19 cellular contexts compared by ENCODE assay signal in the genomic region with DNA sequence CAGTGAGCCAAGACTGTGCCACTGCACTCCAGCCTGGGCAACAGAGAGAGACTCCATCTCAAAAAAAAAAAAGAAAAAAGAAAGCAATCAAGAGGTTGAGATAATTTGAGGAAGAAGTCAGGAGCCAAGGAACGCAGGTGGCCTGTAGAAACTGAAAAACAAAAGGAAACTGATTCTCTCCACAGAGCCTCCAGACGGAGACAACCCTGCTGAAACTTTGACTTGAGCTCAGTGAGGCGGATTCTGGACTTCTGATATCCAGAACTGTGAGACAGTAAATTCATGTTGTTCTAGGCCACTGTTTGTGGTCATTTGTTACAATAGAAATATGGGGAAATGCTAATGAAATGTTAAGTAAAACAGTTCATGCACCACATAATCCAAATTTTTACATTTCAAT. TPM values are rescaled to one million over a fixed set of nuclear protein-coding genes. Genes with fewer than 3 reads are reported as not detected.
DNase-seq lines count a peak whose midpoint lies in the region; ATAC-seq and TF ChIP-seq lines count a peak whose summit lies in the region.
"Had no signal": no experiment of that assay in that cellular context is flagged by ENCODE, and none has a peak within 500 bp of the region (broad histone marks: within the 10 kb centered on the region; RNA-seq: fewer than 3 reads in every experiment).

No MANE protein-coding gene starts in this region.

- H3K4me1 ChIP-seq in OCI-LY7 (ENCODE audit: insufficient read depth, low read length, poor library complexity, severe bottlenecking) (peaks cover 23% of the 10 kb centered on the region), foreskin keratinocyte (no peaks in the 10 kb centered on the region)

- CTCF ChIA-PET in activated CD8-positive, alpha-beta T cell treated with anti-CD3 and anti-CD28 coated beads, Interleukin-2, amount 10 ng/mL, durations not matched to agents 7 days and 5 days (lab: Charles Lee), result interaction anchor here (1.5 to 2.2 kb wide), 3 partner anchors 11 to 76 kb away, joined by 3 to 6 read pairs (median 5); no protein-coding TSS in a partner anchor
- CTCF ChIA-PET in activated CD8-positive, alpha-beta T cell treated with anti-CD3 and anti-CD28 coated beads for 36 hours (lab: Charles Lee), result interaction anchor here (0.9 to 1.9 kb wide), 4 partner anchors 11 to 155 kb away, joined by 3 to 7 read pairs (median 4); a partner anchor contains a TSS
- CTCF ChIA-PET in OCI-LY7 (lab: Charles Lee; ENCODE audit: unreplicated experiment), result interaction anchor here (1.0 kb wide), 1 partner anchor 75 kb away, joined by 3 read pairs; a partner anchor contains a TSS

- H3K27ac ChIP-seq in OCI-LY7 (ENCODE audit: low read depth, low read length, poor library complexity, severe bottlenecking), result no peak overlapping the region
- H3K27ac ChIP-seq in foreskin keratinocyte, result no peak overlapping the region
- H3K27ac ChIP-seq: SJSA1 had no signal

- H4K20me1 ChIP-seq in OCI-LY7 (ENCODE audit: insufficient read depth, low read length), result peaks cover 14% of the 10 kb centered on the region

- H3K79me2 ChIP-seq in OCI-LY7 (ENCODE audit: insufficient read depth, low read depth, low read length), result peaks cover 85% of the 10 kb centered on the region

- no peak overlapping the region for H2AFZ ChIP-seq in OCI-LY7 (ENCODE audit: low read length)

- H3K4me1 Mint-ChIP-seq in activated CD8-positive, alpha-beta T cell treated with anti-CD3 and anti-CD28 coated beads, Interleukin-2, amount 10 ng/mL, durations not matched to agents 7 days and 5 days (ENCODE audit: low read depth), result peaks cover 10% of the 10 kb centered on the region
- peaks cover 55% of the 10 kb centered on the region for H3K4me1 Mint-ChIP-seq in activated CD8-positive, alpha-beta T cell treated with anti-CD3 and anti-CD28 coated beads for 36 hours (ENCODE audit: low read depth)
- H3K4me1 Mint-ChIP-seq in progenitor cell of endocrine pancreas (ENCODE audit: low read depth), result peaks cover 6% of the 10 kb centered on the region

- TF ChIP-seq CTCF in activated CD8-positive, alpha-beta T cell treated with anti-CD3 and anti-CD28 coated beads for 36 hours (IDR thresholded peaks at IDR 0.05), result no peak
- no peak for TF ChIP-seq CTCF in GM12865 (IDR thresholded peaks at IDR 0.05; ENCODE audit: insufficient read depth, low read depth, low read length, missing control alignments)
- no peak for TF ChIP-seq CTCF in OCI-LY7 (conservative IDR thresholded peaks at IDR 0.05; ENCODE audit: low read length)
- TF ChIP-seq CTCF in progenitor cell of endocrine pancreas (IDR thresholded peaks at IDR 0.05; ENCODE audit: unreplicated experiment), result no peak
- no peak for TF ChIP-seq CTCF in foreskin keratinocyte (conservative IDR thresholded peaks at IDR 0.05)

- POLR2A ChIA-PET in activated CD8-positive, alpha-beta T cell treated with anti-CD3 and anti-CD28 coated beads, Interleukin-2, amount 10 ng/mL, durations not matched to agents 7 days and 5 days (lab: Charles Lee), result interaction anchor here (1.2 kb wide), 1 partner anchor 28 kb away, joined by 3 read pairs; no protein-coding TSS in a partner anchor
- POLR2A ChIA-PET in activated CD8-positive, alpha-beta T cell treated with anti-CD3 and anti-CD28 coated beads for 36 hours (lab: Charles Lee), result interaction anchor here (1.1 kb wide), 2 partner anchors 12 to 34 kb away, joined by 3 read pairs; a partner anchor contains a TSS
- POLR2A ChIA-PET in OCI-LY7 (lab: Charles Lee), result interaction anchor here (0.7 to 1.9 kb wide), 2 partner anchors 10 to 12 kb away, joined by 3 to 5 read pairs; no protein-coding TSS in a partner anchor

- H3K4me3 ChIP-seq in GM12865 (ENCODE audit: low read depth, low read length) (no peak overlapping the region), OCI-LY7 (ENCODE audit: low read depth, low read length, poor library complexity, severe bottlenecking) (no peak overlapping the region)
- H3K4me3 ChIP-seq: SJSA1 had no signal

- H3K36me3 Mint-ChIP-seq in activated CD8-positive, alpha-beta T cell treated with anti-CD3 and anti-CD28 coated beads, Interleukin-2, amount 10 ng/mL, durations not matched to agents 7 days and 5 days (ENCODE audit: low read depth), result peaks cover 17% of the 10 kb centered on the region
- peaks cover 4% of the 10 kb centered on the region for H3K36me3 Mint-ChIP-seq in activated CD8-positive, alpha-beta T cell treated with anti-CD3 and anti-CD28 coated beads for 36 hours (ENCODE audit: low read depth)
- H3K36me3 Mint-ChIP-seq in progenitor cell of endocrine pancreas (ENCODE audit: insufficient read depth), result no peaks in the 10 kb centered on the region

- H3K27me3 ChIP-seq in foreskin keratinocyte, result no peaks in the 10 kb centered on the region
- H3K27me3 ChIP-seq: SJSA1 had no signal

- H3K9me3 ChIP-seq in OCI-LY7 (ENCODE audit: low read length), result no peaks in the 10 kb centered on the region
- H3K9me3 ChIP-seq: SJSA1 had no signal

- H3K4me3 Mint-ChIP-seq in activated CD8-positive, alpha-beta T cell treated with anti-CD3 and anti-CD28 coated beads, Interleukin-2, amount 10 ng/mL, durations not matched to agents 7 days and 5 days, result no peak overlapping the region
- H3K4me3 Mint-ChIP-seq in activated CD8-positive, alpha-beta T cell treated with anti-CD3 and anti-CD28 coated beads for 36 hours, result no peak overlapping the region
- no peak overlapping the region for H3K4me3 Mint-ChIP-seq in progenitor cell of endocrine pancreas (ENCODE audit: low read depth)
- H3K4me3 Mint-ChIP-seq: H9 had no signal

- H3K9me2 ChIP-seq in OCI-LY7 (ENCODE audit: insufficient read depth, low read length), result no peaks in the 10 kb centered on the region

- no peaks in the 10 kb centered on the region for H3K9me3 Mint-ChIP-seq in activated CD8-positive, alpha-beta T cell treated with anti-CD3 and anti-CD28 coated beads, Interleukin-2, amount 10 ng/mL, durations not matched to agents 7 days and 5 days (ENCODE audit: insufficient read depth)
- no peaks in the 10 kb centered on the region for H3K9me3 Mint-ChIP-seq in activated CD8-positive, alpha-beta T cell treated with anti-CD3 and anti-CD28 coated beads for 36 hours
- no peaks in the 10 kb centered on the region for H3K9me3 Mint-ChIP-seq in progenitor cell of endocrine pancreas (ENCODE audit: low read depth)
- H3K9me3 Mint-ChIP-seq: H9 had no signal

- peak; percentile 4 for DNase-seq in activated CD8-positive, alpha-beta T cell treated with anti-CD3 and anti-CD28 coated beads, Interleukin-2, amount 10 ng/mL, durations not matched to agents 7 days and 5 days
- DNase-seq in activated CD8-positive, alpha-beta T cell treated with anti-CD3 and anti-CD28 coated beads for 36 hours, result no peak
- DNase-seq in GM12865 (ENCODE audit: low read depth) (peak; percentile 62), OCI-LY7 (ENCODE audit: low spot score) (no peak), progenitor cell of endocrine pancreas (ENCODE audit: low spot score, unreplicated experiment) (no peak), foreskin keratinocyte (no peak), kidney glomerular epithelial cell (lab: John Stamatoyannopoulos, UW) (no peak)
- DNase-seq in activated CD4-positive, CD25-positive, alpha-beta regulatory T cell treated with anti-CD3 and anti-CD28 coated beads, Interleukin-2, amount 50 U/mL, for 72 hours, result no peak
- DNase-seq: 8988T, C1 segment of cervical spinal cord, DMS153, EL, H9, MV-4-11, NCI-H1694, NCI-H2107, NCI-H226, NCI-H526 had no signal

- ATAC-seq in activated CD8-positive, alpha-beta T cell treated with anti-CD3 and anti-CD28 coated beads, Interleukin-2, amount 10 ng/mL, durations not matched to agents 7 days and 5 days, result no peak
- no peak for ATAC-seq in activated CD8-positive, alpha-beta T cell treated with anti-CD3 and anti-CD28 coated beads for 36 hours
- ATAC-seq in foreskin keratinocyte, result no peak

- intact Hi-C loops in activated CD8-positive, alpha-beta T cell treated with anti-CD3 and anti-CD28 coated beads for 36 hours (cut with micrococcal nuclease), result no loop called here
- intact Hi-C loops in OCI-LY7 (cut with micrococcal nuclease; ENCODE audit: unreplicated experiment), result no loop called here

- peaks cover 31% of the 10 kb centered on the region for H3K36me3 ChIP-seq in OCI-LY7 (ENCODE audit: insufficient read depth, low read length)

- no TSS peak for BruUV-seq in OCI-LY7 (replicated peaks; lab: Mats Ljungman, UMichigan)

- H3K27ac Mint-ChIP-seq in activated CD8-positive, alpha-beta T cell treated with anti-CD3 and anti-CD28 coated beads, Interleukin-2, amount 10 ng/mL, durations not matched to agents 7 days and 5 days, result no peak overlapping the region
- H3K27ac Mint-ChIP-seq in activated CD8-positive, alpha-beta T cell treated with anti-CD3 and anti-CD28 coated beads for 36 hours, result no peak overlapping the region
- peak overlapping the region; percentile 88 for H3K27ac Mint-ChIP-seq in progenitor cell of endocrine pancreas

- H3K4me2 ChIP-seq in OCI-LY7 (ENCODE audit: low read length), result peak overlapping the region; percentile 31; the same call in 1 of the 2 replicates

- no peaks in the 10 kb centered on the region for H3K27me3 Mint-ChIP-seq in activated CD8-positive, alpha-beta T cell treated with anti-CD3 and anti-CD28 coated beads, Interleukin-2, amount 10 ng/mL, durations not matched to agents 7 days and 5 days (ENCODE audit: low read depth)
- no peaks in the 10 kb centered on the region for H3K27me3 Mint-ChIP-seq in activated CD8-positive, alpha-beta T cell treated with anti-CD3 and anti-CD28 coated beads for 36 hours
- no peaks in the 10 kb centered on the region for H3K27me3 Mint-ChIP-seq in progenitor cell of endocrine pancreas

RNA-seq across cellular contexts. Expression of a gene that starts 5.3 kb away (rescaled TPM):
- 10 to 100 TPM; 49.3 to 52.7 TPM for total RNA-seq in activated CD8-positive, alpha-beta T cell treated with anti-CD3 and anti-CD28 coated beads, Interleukin-2, amount 10 ng/mL, durations not matched to agents 7 days and 5 days
- 10 to 100 TPM; 31.5 to 31.7 TPM for total RNA-seq in activated CD8-positive, alpha-beta T cell treated with anti-CD3 and anti-CD28 coated beads for 36 hours
- total RNA-seq in OCI-LY7 (2014; rRNA removed; shearing (Covaris generic)), result 39.4 and 49.6 TPM in 2 replicates
- total RNA-seq in OCI-LY7 (2022), result 65.2 and 71.8 TPM in 2 replicates
- 94.7 and 98.9 TPM in 2 replicates for total RNA-seq in progenitor cell of endocrine pancreas
- total RNA-seq in foreskin keratinocyte, result 54.8 and 56.4 TPM in 2 replicates
- polyA plus RNA-seq in foreskin keratinocyte, result 32.1 and 36.1 TPM in 2 replicates

RNA-seq across cellular contexts. Expression of a gene that starts 33.5 kb away (rescaled TPM):
- 10 to 100 TPM; 10.4 to 12.3 TPM for total RNA-seq in activated CD8-positive, alpha-beta T cell treated with anti-CD3 and anti-CD28 coated beads, Interleukin-2, amount 10 ng/mL, durations not matched to agents 7 days and 5 days
- 10 to 100 TPM; 11.1 to 11.8 TPM for total RNA-seq in activated CD8-positive, alpha-beta T cell treated with anti-CD3 and anti-CD28 coated beads for 36 hours
- 15.4 and 16.3 TPM in 2 replicates for total RNA-seq in OCI-LY7 (2014; rRNA removed; shearing (Covaris generic))
- 25.1 and 26.9 TPM in 2 replicates for total RNA-seq in OCI-LY7 (2022)
- total RNA-seq in progenitor cell of endocrine pancreas, result 43.8 and 47.7 TPM in 2 replicates
- 13.6 and 15.7 TPM in 2 replicates for total RNA-seq in foreskin keratinocyte
- 7.8 and 8.1 TPM in 2 replicates for polyA plus RNA-seq in foreskin keratinocyte

RNA-seq across cellular contexts. Expression of a gene that starts 33.6 kb away (rescaled TPM):
- total RNA-seq in activated CD8-positive, alpha-beta T cell treated with anti-CD3 and anti-CD28 coated beads, Interleukin-2, amount 10 ng/mL, durations not matched to agents 7 days and 5 days, result not detected
- not detected for total RNA-seq in activated CD8-positive, alpha-beta T cell treated with anti-CD3 and anti-CD28 coated beads for 36 hours
- total RNA-seq in OCI-LY7 (2014; rRNA removed; shearing (Covaris generic)), result 0.08 TPM in 1 of 2 replicates, not detected in the other
- total RNA-seq in OCI-LY7 (2022) (0.24 and 0.34 TPM in 2 replicates), progenitor cell of endocrine pancreas (1.4 and 1.8 TPM in 2 replicates), foreskin keratinocyte (not detected in 2 replicates)
- not detected in 2 replicates for polyA plus RNA-seq in foreskin keratinocyte
- total RNA-seq: H9, SJSA1 had no signal

Comparison
In these comparisons a context has a peak if more than half of its experiments do, and no peak if none do; other contexts are left out.
1. DNase-seq: peak in activated CD8-positive, alpha-beta T cell treated with anti-CD3 and anti-CD28 coated beads, Interleukin-2, amount 10 ng/mL, durations not matched to agents 7 days and 5 days (single experiment) and GM12865 (single experiment); none in activated CD8-positive, alpha-beta T cell treated with anti-CD3 and anti-CD28 coated beads for 36 hours (single experiment), OCI-LY7 (single experiment), progenitor cell of endocrine pancreas (single experiment), foreskin keratinocyte (0 of 2), activated CD4-positive, CD25-positive, alpha-beta regulatory T cell treated with anti-CD3 and anti-CD28 coated beads, Interleukin-2, amount 50 U/mL, for 72 hours (single experiment) and kidney glomerular epithelial cell (single experiment).